ENCODE assay signal across 20 cellular contexts in genomic region chr15:80169768-80170357, GRCh38.
"Had no signal": no experiment of that assay in that cellular context is flagged by ENCODE, and none has a peak within 500 bp of the region (broad histone marks: within the 10 kb centered on the region; RNA-seq: fewer than 3 reads in every experiment).

No MANE protein-coding gene starts in this region.

- H3K4me3 Mint-ChIP-seq: immature natural killer cell had no signal

- H3K4me3 ChIP-seq: coronary artery, dorsolateral prefrontal cortex, esophagus muscularis mucosa, gastroesophageal sphincter, heart left ventricle, hepatocyte, left ventricle myocardium inferior, lower lobe of right lung had no signal

- H2AFZ ChIP-seq: hepatocyte had no signal

- DNase-seq: dermis blood vessel endothelial cell; dorsolateral prefrontal cortex; effector CD4-positive, alpha-beta T cell; effector memory CD4-positive, alpha-beta T cell; foreskin keratinocyte; heart left ventricle; hypothalamus; immature natural killer cell; islet precursor cell; kidney; kidney glomerular epithelial cell; left colon; left ventricle myocardium inferior; lower lobe of right lung; mesenchymal stem cell; midbrain had no signal

- H3K27me3 ChIP-seq: dorsolateral prefrontal cortex, esophagus muscularis mucosa, foreskin keratinocyte, gastroesophageal sphincter, heart left ventricle, hepatocyte had no signal

- H3K79me2 ChIP-seq: hepatocyte had no signal

- H3K9me3 ChIP-seq: esophagus muscularis mucosa, gastroesophageal sphincter, heart left ventricle, left ventricle myocardium inferior, lower lobe of right lung had no signal

- H3K27ac ChIP-seq: coronary artery, dorsolateral prefrontal cortex, esophagus muscularis mucosa, foreskin keratinocyte, gastroesophageal sphincter, heart left ventricle, hepatocyte, left ventricle myocardium inferior, lower lobe of right lung had no signal

- ATAC-seq: foreskin keratinocyte, gastroesophageal sphincter, heart left ventricle, left colon, lower lobe of right lung had no signal

- H3K27ac Mint-ChIP-seq: immature natural killer cell had no signal

- H3K4me1 ChIP-seq: lower lobe of right lung had no signal

- H3K4me2 ChIP-seq: hepatocyte had no signal

- H3K9me3 Mint-ChIP-seq: immature natural killer cell had no signal

- H3K4me1 Mint-ChIP-seq: immature natural killer cell had no signal
